In the genomic region with DNA sequence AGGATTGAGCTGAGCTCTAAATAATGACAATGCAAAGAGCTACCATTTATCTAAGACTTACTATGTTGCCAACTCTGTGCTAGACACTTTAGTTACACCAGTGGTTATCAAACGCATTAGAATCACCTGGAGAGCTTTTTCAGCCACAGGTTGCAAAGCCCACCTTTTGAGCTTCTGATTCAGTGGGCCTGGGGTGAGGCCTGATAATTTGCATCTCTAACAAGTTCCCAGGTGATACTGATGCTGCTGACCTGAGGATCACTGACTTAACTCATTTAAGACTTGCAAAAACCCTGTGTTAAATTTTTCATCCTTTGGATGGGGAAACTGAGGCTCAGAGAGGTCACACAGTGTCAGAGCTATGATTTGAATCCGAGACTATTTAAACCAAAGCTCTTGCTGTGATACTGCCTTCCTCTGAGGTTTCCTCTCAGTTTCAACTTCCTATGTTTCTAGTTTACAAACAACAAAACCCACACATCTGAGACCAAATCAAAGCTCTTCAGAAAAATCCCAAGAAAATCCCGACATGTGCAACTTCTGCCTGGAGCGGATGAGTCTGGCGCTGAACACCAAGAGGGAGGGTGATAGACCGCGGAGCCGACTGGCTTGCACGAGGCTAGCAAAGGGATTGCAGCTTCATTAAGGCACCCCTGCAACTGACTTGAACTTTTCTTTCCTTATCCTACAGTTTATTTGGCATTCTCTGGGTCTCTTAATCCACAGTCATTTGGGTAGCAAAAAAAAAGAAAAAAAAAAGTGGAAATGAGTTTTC, we compare ENCODE assay signal across 9 cellular contexts.
A peak's percentile ranks its signal among the peaks of the same experiment; 100 is the strongest.
DNase-seq lines count a peak whose midpoint lies in the region; ATAC-seq and TF ChIP-seq lines count a peak whose summit lies in the region.
"Had no signal": no experiment of that assay in that cellular context is flagged by ENCODE, and none has a peak within 500 bp of the region (broad histone marks: within the 10 kb centered on the region; RNA-seq: fewer than 3 reads in every experiment).

No MANE protein-coding gene starts in this region.

- WGBS in heart left ventricle, 4 donors, result 18 to 28% (median 23%) methylated on average over 9 of the region's 9 CpGs

- no peak overlapping the region for H3K9ac ChIP-seq in rectal smooth muscle tissue (ENCODE audit: low read length)

- H3K4me3 Mint-ChIP-seq in Calu3 (ENCODE audit: low read depth, unreplicated experiment), result peak overlapping the region; percentile 47
- peak overlapping the region; percentile 25 to 40 (median 38) for H3K4me3 Mint-ChIP-seq in T-cell

- peaks cover 8% of the 10 kb centered on the region for H3K36me3 Mint-ChIP-seq in Calu3 (ENCODE audit: insufficient read depth, unreplicated experiment)
- no peaks in the 10 kb centered on the region for H3K36me3 Mint-ChIP-seq in T-cell
- H3K36me3 Mint-ChIP-seq: natural killer cell had no signal

- TF ChIP-seq POLR2A in heart left ventricle (IDR thresholded peaks at IDR 0.05), result no peak

- H3K27me3 ChIP-seq in heart left ventricle (peaks cover 0 to 3% (median 0%) of the 10 kb centered on the region in 9 donors), rectal smooth muscle tissue (ENCODE audit: control insufficient read depth, insufficient read depth, low read length) (no peaks in the 10 kb centered on the region)

- no peak for ATAC-seq in T-cell (replicated peaks in 1 of 4)
- peak; percentile 44 to 71 (median 61) for ATAC-seq in heart left ventricle
- ATAC-seq: natural killer cell had no signal

- H3K4me3 ChIP-seq in heart left ventricle (peak overlapping the region; percentile 4 to 49 (median 40)), rectal smooth muscle tissue (ENCODE audit: low read length) (peak overlapping the region; percentile 40)

- peaks cover 0 to 17% (median 5%) of the 10 kb centered on the region in 12 donors for H3K4me1 ChIP-seq in heart left ventricle
- no peaks in the 10 kb centered on the region for H3K4me1 ChIP-seq in rectal smooth muscle tissue (ENCODE audit: control insufficient read depth, insufficient read depth, low read length)

- CTCF ChIA-PET in Calu3 (lab: Charles Lee) (interaction anchor here (0.5 kb wide), 1 partner anchor 1095 kb away, joined by 3 read pairs; no protein-coding TSS in a partner anchor), T-cell (lab: Charles Lee) (no interaction called here)

- H3K9me3 Mint-ChIP-seq in Calu3 (ENCODE audit: low read depth, unreplicated experiment) (no peaks in the 10 kb centered on the region), T-cell (no peaks in the 10 kb centered on the region)
- H3K9me3 Mint-ChIP-seq: natural killer cell had no signal

- no peak for DNase-seq in Calu3
- DNase-seq in T-cell, result no peak
- no peak for DNase-seq in heart left ventricle
- DNase-seq in activated CD4-positive, alpha-beta T cell treated with anti-CD3 and anti-CD28 coated beads, Interleukin-2, amount 50 U/mL, for 4 hours, result no peak
- DNase-seq in cerebellum (ENCODE audit: low spot score), result no peak
- no peak for DNase-seq in GOT3 (lab: John Stamatoyannopoulos, UW)
- no peak for DNase-seq in DMS153 treated with DMSO at 0.1 percent for 48 hours (lab: John Stamatoyannopoulos, UW; ENCODE audit: unreplicated experiment)
- DNase-seq: natural killer cell had no signal

- H3K9me3 ChIP-seq in heart left ventricle, result no peaks in the 10 kb centered on the region

- no peaks in the 10 kb centered on the region for H3K27me3 Mint-ChIP-seq in Calu3 (ENCODE audit: unreplicated experiment)
- H3K27me3 Mint-ChIP-seq in T-cell, result peaks cover 15 to 29% of the 10 kb centered on the region in 2 donors

- H3K27ac Mint-ChIP-seq in Calu3 (ENCODE audit: unreplicated experiment), result peak overlapping the region; percentile 83
- H3K27ac Mint-ChIP-seq in T-cell, result no peak overlapping the region
- H3K27ac Mint-ChIP-seq: natural killer cell had no signal

- no TSS peak for BruUV-seq in Calu3 (replicated peaks; lab: Mats Ljungman, UMichigan)

- TF ChIP-seq CTCF in Calu3 (IDR thresholded peaks at IDR 0.05; ENCODE audit: unreplicated experiment), result no peak
- TF ChIP-seq CTCF in heart left ventricle (IDR thresholded peaks at IDR 0.05), result no peak

- POLR2A ChIA-PET in T-cell (lab: Charles Lee), result interaction anchor here in 1 of 2 donors (0.5 kb wide), 1 partner anchor 78 kb away, joined by 3 read pairs; no protein-coding TSS in a partner anchor

- intact Hi-C loops in Calu3 (cut with micrococcal nuclease; ENCODE audit: unreplicated experiment), result loop anchor here (5.0 to 10.0 kb wide), 2 partner anchors 74 to 89 kb away; no protein-coding TSS in a partner anchor
- intact Hi-C loops in heart left ventricle (cut with DNase I), result no loop called here

- H3K36me3 ChIP-seq in heart left ventricle, result no peaks in the 10 kb centered on the region
- H3K36me3 ChIP-seq in rectal smooth muscle tissue (ENCODE audit: control insufficient read depth, insufficient read depth, low read length), result no peaks in the 10 kb centered on the region

- peaks cover 25% of the 10 kb centered on the region for H3K4me1 Mint-ChIP-seq in Calu3 (ENCODE audit: low read depth, unreplicated experiment)
- H3K4me1 Mint-ChIP-seq in T-cell, result peaks cover 13 to 15% (median 13%) of the 10 kb centered on the region in 3 donors

- H3K27ac ChIP-seq in heart left ventricle, result peak overlapping the region in 5 of 12 donors; percentile 4 to 40 (median 31)
- H3K27ac ChIP-seq in rectal smooth muscle tissue (ENCODE audit: low read depth, low read length), result no peak overlapping the region

Comparison
In these comparisons a context has a peak if more than half of its experiments do, and no peak if none do; other contexts are left out.
1. ATAC-seq: peak in heart left ventricle (4 of 4); none in T-cell (0 of 4).